Comparison of ENCODE assay signal across 1 cellular context in the genomic region with DNA sequence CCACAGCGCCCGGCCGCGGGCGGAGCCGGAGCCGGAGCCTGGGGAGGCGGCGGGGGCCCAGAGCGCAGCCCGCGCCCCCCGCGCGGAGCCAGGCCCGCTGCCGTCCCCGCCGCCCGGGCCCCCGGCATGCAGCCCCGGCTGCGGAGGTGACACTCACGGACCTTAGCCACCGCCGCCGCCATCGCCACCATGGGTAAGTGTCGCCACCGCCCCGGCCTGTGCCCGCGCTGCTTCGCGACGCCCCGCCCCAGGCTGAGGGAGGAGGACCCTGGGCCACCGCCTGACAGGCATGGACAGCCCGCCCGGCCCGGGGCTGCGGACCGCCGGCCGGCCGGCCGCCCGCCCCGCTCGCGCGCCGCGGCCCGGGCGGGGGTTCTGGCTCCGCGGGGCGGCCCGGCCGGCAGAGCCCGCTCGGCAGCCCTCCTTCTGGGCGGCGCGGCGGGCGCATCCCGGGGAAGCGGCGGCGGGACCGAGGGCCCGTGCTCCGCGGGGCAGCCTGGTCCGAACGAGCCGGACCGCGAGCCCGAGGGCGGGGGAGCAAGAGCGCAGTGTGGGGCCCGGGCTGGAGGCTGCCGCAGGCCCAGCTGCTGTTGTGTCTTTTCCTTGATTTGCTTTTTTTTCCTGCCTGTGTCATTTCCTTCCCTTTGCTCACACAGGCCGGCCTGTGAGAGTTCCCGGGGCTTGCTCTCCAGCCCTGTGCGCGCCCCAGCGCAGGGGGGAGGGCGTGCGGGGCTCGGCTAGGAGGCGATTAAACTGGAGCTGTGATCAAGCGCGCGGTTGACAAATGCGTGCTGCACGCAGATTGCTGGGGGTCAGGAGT.
TF ChIP-seq lines count a peak whose summit lies in the region.

No MANE protein-coding gene starts in this region.

TF ChIP-seq in HepG2, 621 proteins besides CTCF, POLR2A, EP300 and RAD21 (continued from another document and continues in another):
- TF ChIP-seq, protein P1, sequence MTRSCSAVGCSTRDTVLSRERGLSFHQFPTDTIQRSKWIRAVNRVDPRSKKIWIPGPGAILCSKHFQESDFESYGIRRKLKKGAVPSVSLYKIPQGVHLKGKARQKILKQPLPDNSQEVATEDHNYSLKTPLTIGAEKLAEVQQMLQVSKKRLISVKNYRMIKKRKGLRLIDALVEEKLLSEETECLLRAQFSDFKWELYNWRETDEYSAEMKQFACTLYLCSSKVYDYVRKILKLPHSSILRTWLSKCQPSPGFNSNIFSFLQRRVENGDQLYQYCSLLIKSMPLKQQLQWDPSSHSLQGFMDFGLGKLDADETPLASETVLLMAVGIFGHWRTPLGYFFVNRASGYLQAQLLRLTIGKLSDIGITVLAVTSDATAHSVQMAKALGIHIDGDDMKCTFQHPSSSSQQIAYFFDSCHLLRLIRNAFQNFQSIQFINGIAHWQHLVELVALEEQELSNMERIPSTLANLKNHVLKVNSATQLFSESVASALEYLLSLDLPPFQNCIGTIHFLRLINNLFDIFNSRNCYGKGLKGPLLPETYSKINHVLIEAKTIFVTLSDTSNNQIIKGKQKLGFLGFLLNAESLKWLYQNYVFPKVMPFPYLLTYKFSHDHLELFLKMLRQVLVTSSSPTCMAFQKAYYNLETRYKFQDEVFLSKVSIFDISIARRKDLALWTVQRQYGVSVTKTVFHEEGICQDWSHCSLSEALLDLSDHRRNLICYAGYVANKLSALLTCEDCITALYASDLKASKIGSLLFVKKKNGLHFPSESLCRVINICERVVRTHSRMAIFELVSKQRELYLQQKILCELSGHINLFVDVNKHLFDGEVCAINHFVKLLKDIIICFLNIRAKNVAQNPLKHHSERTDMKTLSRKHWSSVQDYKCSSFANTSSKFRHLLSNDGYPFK (CRISPR knock-in tag; IDR thresholded peaks at IDR 0.05; ENCODE audit: borderline replicate concordance), result no peak
- TF ChIP-seq, protein P2, sequence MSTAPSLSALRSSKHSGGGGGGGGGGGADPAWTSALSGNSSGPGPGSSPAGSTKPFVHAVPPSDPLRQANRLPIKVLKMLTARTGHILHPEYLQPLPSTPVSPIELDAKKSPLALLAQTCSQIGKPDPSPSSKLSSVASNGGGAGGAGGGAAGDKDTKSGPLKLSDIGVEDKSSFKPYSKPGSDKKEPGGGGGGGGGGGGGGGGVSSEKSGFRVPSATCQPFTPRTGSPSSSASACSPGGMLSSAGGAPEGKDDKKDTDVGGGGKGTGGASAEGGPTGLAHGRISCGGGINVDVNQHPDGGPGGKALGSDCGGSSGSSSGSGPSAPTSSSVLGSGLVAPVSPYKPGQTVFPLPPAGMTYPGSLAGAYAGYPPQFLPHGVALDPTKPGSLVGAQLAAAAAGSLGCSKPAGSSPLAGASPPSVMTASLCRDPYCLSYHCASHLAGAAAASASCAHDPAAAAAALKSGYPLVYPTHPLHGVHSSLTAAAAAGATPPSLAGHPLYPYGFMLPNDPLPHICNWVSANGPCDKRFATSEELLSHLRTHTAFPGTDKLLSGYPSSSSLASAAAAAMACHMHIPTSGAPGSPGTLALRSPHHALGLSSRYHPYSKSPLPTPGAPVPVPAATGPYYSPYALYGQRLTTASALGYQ (CRISPR knock-in tag; IDR thresholded peaks at IDR 0.05), result no peak
- TF ChIP-seq, protein P3, sequence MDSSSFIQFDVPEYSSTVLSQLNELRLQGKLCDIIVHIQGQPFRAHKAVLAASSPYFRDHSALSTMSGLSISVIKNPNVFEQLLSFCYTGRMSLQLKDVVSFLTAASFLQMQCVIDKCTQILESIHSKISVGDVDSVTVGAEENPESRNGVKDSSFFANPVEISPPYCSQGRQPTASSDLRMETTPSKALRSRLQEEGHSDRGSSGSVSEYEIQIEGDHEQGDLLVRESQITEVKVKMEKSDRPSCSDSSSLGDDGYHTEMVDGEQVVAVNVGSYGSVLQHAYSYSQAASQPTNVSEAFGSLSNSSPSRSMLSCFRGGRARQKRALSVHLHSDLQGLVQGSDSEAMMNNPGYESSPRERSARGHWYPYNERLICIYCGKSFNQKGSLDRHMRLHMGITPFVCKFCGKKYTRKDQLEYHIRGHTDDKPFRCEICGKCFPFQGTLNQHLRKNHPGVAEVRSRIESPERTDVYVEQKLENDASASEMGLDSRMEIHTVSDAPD (CRISPR knock-in tag; IDR thresholded peaks at IDR 0.05), result no peak
- no peak for TF ChIP-seq RFX3 (CRISPR knock-in tag; IDR thresholded peaks at IDR 0.05)
- peak in 1 of 2 experiments; percentile 19; a peak in 1 of 4 replicates for TF ChIP-seq KLF16 (CRISPR knock-in tag; IDR thresholded peaks at IDR 0.05)
- TF ChIP-seq, protein P4, sequence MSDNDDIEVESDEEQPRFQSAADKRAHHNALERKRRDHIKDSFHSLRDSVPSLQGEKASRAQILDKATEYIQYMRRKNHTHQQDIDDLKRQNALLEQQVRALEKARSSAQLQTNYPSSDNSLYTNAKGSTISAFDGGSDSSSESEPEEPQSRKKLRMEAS (IDR thresholded peaks at IDR 0.05), result peak; percentile 42
- TF ChIP-seq SIX4 (CRISPR knock-in tag; IDR thresholded peaks at IDR 0.05), result no peak
- no peak for TF ChIP-seq ZNF652 (CRISPR knock-in tag; IDR thresholded peaks at IDR 0.05; ENCODE audit: borderline replicate concordance, low read depth)
- no peak; the same call in 1 of the 2 replicates for TF ChIP-seq ATF7-NPFF (CRISPR knock-in tag; IDR thresholded peaks at IDR 0.05; ENCODE audit: low read depth)
- TF ChIP-seq, protein P5, sequence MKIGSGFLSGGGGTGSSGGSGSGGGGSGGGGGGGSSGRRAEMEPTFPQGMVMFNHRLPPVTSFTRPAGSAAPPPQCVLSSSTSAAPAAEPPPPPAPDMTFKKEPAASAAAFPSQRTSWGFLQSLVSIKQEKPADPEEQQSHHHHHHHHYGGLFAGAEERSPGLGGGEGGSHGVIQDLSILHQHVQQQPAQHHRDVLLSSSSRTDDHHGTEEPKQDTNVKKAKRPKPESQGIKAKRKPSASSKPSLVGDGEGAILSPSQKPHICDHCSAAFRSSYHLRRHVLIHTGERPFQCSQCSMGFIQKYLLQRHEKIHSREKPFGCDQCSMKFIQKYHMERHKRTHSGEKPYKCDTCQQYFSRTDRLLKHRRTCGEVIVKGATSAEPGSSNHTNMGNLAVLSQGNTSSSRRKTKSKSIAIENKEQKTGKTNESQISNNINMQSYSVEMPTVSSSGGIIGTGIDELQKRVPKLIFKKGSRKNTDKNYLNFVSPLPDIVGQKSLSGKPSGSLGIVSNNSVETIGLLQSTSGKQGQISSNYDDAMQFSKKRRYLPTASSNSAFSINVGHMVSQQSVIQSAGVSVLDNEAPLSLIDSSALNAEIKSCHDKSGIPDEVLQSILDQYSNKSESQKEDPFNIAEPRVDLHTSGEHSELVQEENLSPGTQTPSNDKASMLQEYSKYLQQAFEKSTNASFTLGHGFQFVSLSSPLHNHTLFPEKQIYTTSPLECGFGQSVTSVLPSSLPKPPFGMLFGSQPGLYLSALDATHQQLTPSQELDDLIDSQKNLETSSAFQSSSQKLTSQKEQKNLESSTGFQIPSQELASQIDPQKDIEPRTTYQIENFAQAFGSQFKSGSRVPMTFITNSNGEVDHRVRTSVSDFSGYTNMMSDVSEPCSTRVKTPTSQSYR (CRISPR knock-in tag; IDR thresholded peaks at IDR 0.05; ENCODE audit: borderline replicate concordance), result peak; percentile 33; the same call in 1 of the 2 replicates
- no peak for TF ChIP-seq ZNF773 (CRISPR knock-in tag; IDR thresholded peaks at IDR 0.05; ENCODE audit: borderline replicate concordance)
- TF ChIP-seq, protein P6, sequence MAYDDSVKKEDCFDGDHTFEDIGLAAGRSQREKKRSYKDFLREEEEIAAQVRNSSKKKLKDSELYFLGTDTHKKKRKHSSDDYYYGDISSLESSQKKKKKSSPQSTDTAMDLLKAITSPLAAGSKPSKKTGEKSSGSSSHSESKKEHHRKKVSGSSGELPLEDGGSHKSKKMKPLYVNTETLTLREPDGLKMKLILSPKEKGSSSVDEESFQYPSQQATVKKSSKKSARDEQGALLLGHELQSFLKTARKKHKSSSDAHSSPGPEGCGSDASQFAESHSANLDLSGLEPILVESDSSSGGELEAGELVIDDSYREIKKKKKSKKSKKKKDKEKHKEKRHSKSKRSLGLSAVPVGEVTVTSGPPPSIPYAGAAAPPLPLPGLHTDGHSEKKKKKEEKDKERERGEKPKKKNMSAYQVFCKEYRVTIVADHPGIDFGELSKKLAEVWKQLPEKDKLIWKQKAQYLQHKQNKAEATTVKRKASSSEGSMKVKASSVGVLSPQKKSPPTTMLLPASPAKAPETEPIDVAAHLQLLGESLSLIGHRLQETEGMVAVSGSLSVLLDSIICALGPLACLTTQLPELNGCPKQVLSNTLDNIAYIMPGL (CRISPR knock-in tag; IDR thresholded peaks at IDR 0.05; ENCODE audit: borderline replicate concordance in 1 of 2, low read depth in 1 of 2), result peak; percentile 15 to 39; a peak in 2 of 4 replicates
- TF ChIP-seq ASH2L (IDR thresholded peaks at IDR 0.05; ENCODE audit: insufficient read length, low read depth, low read length), result peak; percentile 65
- 0 out of 2 replicates have a peak, but pooled peaks have one; percentile 30 for TF ChIP-seq GATAD1 (CRISPR knock-in tag; IDR thresholded peaks at IDR 0.05)
- TF ChIP-seq ZNF501 (CRISPR knock-in tag; IDR thresholded peaks at IDR 0.05), result peak; percentile 37; the same call in 1 of the 2 replicates
- TF ChIP-seq, protein P7, sequence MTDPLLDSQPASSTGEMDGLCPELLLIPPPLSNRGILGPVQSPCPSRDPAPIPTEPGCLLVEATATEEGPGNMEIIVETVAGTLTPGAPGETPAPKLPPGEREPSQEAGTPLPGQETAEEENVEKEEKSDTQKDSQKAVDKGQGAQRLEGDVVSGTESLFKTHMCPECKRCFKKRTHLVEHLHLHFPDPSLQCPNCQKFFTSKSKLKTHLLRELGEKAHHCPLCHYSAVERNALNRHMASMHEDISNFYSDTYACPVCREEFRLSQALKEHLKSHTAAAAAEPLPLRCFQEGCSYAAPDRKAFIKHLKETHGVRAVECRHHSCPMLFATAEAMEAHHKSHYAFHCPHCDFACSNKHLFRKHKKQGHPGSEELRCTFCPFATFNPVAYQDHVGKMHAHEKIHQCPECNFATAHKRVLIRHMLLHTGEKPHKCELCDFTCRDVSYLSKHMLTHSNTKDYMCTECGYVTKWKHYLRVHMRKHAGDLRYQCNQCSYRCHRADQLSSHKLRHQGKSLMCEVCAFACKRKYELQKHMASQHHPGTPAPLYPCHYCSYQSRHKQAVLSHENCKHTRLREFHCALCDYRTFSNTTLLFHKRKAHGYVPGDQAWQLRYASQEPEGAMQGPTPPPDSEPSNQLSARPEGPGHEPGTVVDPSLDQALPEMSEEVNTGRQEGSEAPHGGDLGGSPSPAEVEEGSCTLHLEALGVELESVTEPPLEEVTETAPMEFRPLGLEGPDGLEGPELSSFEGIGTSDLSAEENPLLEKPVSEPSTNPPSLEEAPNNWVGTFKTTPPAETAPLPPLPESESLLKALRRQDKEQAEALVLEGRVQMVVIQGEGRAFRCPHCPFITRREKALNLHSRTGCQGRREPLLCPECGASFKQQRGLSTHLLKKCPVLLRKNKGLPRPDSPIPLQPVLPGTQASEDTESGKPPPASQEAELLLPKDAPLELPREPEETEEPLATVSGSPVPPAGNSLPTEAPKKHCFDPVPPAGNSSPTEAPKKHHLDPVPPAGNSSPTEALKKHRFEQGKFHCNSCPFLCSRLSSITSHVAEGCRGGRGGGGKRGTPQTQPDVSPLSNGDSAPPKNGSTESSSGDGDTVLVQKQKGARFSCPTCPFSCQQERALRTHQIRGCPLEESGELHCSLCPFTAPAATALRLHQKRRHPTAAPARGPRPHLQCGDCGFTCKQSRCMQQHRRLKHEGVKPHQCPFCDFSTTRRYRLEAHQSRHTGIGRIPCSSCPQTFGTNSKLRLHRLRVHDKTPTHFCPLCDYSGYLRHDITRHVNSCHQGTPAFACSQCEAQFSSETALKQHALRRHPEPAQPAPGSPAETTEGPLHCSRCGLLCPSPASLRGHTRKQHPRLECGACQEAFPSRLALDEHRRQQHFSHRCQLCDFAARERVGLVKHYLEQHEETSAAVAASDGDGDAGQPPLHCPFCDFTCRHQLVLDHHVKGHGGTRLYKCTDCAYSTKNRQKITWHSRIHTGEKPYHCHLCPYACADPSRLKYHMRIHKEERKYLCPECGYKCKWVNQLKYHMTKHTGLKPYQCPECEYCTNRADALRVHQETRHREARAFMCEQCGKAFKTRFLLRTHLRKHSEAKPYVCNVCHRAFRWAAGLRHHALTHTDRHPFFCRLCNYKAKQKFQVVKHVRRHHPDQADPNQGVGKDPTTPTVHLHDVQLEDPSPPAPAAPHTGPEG (CRISPR knock-in tag; IDR thresholded peaks at IDR 0.05), result peak; percentile 44; the same call in 1 of the 2 replicates
- TF ChIP-seq, protein P8, sequence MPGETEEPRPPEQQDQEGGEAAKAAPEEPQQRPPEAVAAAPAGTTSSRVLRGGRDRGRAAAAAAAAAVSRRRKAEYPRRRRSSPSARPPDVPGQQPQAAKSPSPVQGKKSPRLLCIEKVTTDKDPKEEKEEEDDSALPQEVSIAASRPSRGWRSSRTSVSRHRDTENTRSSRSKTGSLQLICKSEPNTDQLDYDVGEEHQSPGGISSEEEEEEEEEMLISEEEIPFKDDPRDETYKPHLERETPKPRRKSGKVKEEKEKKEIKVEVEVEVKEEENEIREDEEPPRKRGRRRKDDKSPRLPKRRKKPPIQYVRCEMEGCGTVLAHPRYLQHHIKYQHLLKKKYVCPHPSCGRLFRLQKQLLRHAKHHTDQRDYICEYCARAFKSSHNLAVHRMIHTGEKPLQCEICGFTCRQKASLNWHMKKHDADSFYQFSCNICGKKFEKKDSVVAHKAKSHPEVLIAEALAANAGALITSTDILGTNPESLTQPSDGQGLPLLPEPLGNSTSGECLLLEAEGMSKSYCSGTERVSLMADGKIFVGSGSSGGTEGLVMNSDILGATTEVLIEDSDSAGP (CRISPR knock-in tag; IDR thresholded peaks at IDR 0.05; ENCODE audit: borderline replicate concordance), result peak; percentile 49; the same call in 1 of the 2 replicates
- TF ChIP-seq, protein P9, sequence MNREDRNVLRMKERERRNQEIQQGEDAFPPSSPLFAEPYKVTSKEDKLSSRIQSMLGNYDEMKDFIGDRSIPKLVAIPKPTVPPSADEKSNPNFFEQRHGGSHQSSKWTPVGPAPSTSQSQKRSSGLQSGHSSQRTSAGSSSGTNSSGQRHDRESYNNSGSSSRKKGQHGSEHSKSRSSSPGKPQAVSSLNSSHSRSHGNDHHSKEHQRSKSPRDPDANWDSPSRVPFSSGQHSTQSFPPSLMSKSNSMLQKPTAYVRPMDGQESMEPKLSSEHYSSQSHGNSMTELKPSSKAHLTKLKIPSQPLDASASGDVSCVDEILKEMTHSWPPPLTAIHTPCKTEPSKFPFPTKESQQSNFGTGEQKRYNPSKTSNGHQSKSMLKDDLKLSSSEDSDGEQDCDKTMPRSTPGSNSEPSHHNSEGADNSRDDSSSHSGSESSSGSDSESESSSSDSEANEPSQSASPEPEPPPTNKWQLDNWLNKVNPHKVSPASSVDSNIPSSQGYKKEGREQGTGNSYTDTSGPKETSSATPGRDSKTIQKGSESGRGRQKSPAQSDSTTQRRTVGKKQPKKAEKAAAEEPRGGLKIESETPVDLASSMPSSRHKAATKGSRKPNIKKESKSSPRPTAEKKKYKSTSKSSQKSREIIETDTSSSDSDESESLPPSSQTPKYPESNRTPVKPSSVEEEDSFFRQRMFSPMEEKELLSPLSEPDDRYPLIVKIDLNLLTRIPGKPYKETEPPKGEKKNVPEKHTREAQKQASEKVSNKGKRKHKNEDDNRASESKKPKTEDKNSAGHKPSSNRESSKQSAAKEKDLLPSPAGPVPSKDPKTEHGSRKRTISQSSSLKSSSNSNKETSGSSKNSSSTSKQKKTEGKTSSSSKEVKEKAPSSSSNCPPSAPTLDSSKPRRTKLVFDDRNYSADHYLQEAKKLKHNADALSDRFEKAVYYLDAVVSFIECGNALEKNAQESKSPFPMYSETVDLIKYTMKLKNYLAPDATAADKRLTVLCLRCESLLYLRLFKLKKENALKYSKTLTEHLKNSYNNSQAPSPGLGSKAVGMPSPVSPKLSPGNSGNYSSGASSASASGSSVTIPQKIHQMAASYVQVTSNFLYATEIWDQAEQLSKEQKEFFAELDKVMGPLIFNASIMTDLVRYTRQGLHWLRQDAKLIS (CRISPR knock-in tag; IDR thresholded peaks at IDR 0.05), result no peak
- peak; percentile 14; the same call in 1 of the 2 replicates for TF ChIP-seq MYC (CRISPR knock-in tag; IDR thresholded peaks at IDR 0.05; ENCODE audit: borderline replicate concordance)
- TF ChIP-seq ZNF431 (CRISPR knock-in tag; IDR thresholded peaks at IDR 0.05; ENCODE audit: borderline replicate concordance, low read depth), result 0 out of 2 replicates have a peak, but pooled peaks have one; percentile 31
- TF ChIP-seq HNRNPLL (IDR thresholded peaks at IDR 0.05; ENCODE audit: low read depth, low read length, poor library complexity, severe bottlenecking), result peak; percentile 68
- TF ChIP-seq ZBTB7B (CRISPR knock-in tag; IDR thresholded peaks at IDR 0.05), result 0 out of 2 replicates have a peak, but pooled peaks have one; percentile 30
